8 cellular contexts compared by ENCODE assay signal in the genomic region with DNA sequence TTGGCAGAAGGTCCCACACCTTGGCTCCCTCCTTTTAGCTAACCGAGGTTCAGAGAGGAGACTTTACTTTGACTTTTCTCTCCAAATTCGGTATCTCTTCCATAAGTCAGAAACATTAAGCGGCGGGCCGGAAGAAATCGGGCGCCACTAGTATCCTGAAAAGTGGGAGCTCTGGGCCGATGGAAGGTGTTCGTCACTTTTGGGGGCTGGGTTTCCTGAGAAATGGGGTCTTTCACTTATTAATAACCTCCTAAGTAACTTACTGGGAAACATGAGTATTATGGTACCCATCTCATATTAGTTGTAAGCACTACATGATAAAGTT. TPM values are rescaled to one million over a fixed set of nuclear protein-coding genes. Genes with fewer than 3 reads are reported as not detected.
DNase-seq lines count a peak whose midpoint lies in the region; ATAC-seq, FAIRE-seq and TF ChIP-seq lines count a peak whose summit lies in the region.

No MANE protein-coding gene starts in this region.

- H2BK15ac ChIP-seq in IMR-90 (ENCODE audit: low read depth, low read length): no peak overlapping the region

- H3K9me1 ChIP-seq in IMR-90 (ENCODE audit: insufficient read depth, low read length): no peaks in the 10 kb centered on the region

- no peak for DNase-seq in AG10803 (ENCODE audit: low read depth)
- no peak for DNase-seq in IMR-90
- DNase-seq in choroid plexus epithelial cell (ENCODE audit: low read depth): no peak
- no peak for DNase-seq in naive thymus-derived CD8-positive, alpha-beta T cell
- DNase-seq in MV-4-11 (lab: John Stamatoyannopoulos, UW): no peak
- DNase-seq in 8988T: no peak
- DNase-seq in retina: no peak
- DNase-seq in GM12892 (ENCODE audit: insufficient read length): no peak

- no peaks in the 10 kb centered on the region for H3K36me3 ChIP-seq in IMR-90 (ENCODE audit: control insufficient read depth, insufficient read depth, low read length)

- H2AFZ ChIP-seq in IMR-90 (replicated peaks; ENCODE audit: low read length, poor library complexity): peak overlapping the region; percentile 93

- WGBS in IMR-90 (ENCODE audit: extremely low coverage in 2 of 2, insufficient read length in 1 of 2), 2 experiments: no CpG with 5 or more reads among the region's 9 CpGs

- peak overlapping the region; percentile 79 for H3K14ac ChIP-seq in IMR-90 (replicated peaks; ENCODE audit: low read depth, low read length)

- H3K27me3 ChIP-seq in IMR-90 (ENCODE audit: control insufficient read depth, insufficient read depth, low read length): no peaks in the 10 kb centered on the region

- H2BK20ac ChIP-seq in IMR-90 (ENCODE audit: low read depth, low read length): no peak overlapping the region

- no peaks in the 10 kb centered on the region for H3K9me3 ChIP-seq in IMR-90 (ENCODE audit: control insufficient read depth, insufficient read depth, low read length)

- peaks cover 14 to 27% of the 10 kb centered on the region in 2 experiments for H3K79me1 ChIP-seq in IMR-90 (ENCODE audit: low read depth in 1 of 2, low read length in 2 of 2)

- intact Hi-C loops in IMR-90 (cut with micrococcal nuclease): loop anchor here (5.0 to 10.0 kb wide), 2 partner anchors 215 to 642 kb away; no protein-coding TSS in a partner anchor

- peaks cover 13 to 43% (median 33%) of the 10 kb centered on the region in 4 donors for H3K4me1 Mint-ChIP-seq in naive thymus-derived CD8-positive, alpha-beta T cell

- H2BK5ac ChIP-seq in IMR-90 (ENCODE audit: low read depth, low read length, poor library complexity, severe bottlenecking): peak overlapping the region; percentile 83

- peak overlapping the region; percentile 92 for H4K5ac ChIP-seq in IMR-90 (ENCODE audit: low read depth, low read length)

- no peak overlapping the region for H4K91ac ChIP-seq in IMR-90 (ENCODE audit: insufficient read depth, low read depth, low read length)

- H2AK5ac ChIP-seq in IMR-90 (ENCODE audit: low read depth, low read length): peak overlapping the region; percentile 50; the same call in 1 of the 2 replicates

- H3K4me1 ChIP-seq in IMR-90 (ENCODE audit: control insufficient read depth, insufficient read depth, low read length): no peaks in the 10 kb centered on the region

- H3K27me3 Mint-ChIP-seq in naive thymus-derived CD8-positive, alpha-beta T cell: peaks cover 0 to 13% (median 3%) of the 10 kb centered on the region in 5 donors

- H3K4me3 Mint-ChIP-seq in naive thymus-derived CD8-positive, alpha-beta T cell: peak overlapping the region; percentile 95 to 99 (median 98)

- peak overlapping the region; percentile 74 for H3K23ac ChIP-seq in IMR-90 (ENCODE audit: low read depth, low read length)

- H3K27ac ChIP-seq in IMR-90 (ENCODE audit: insufficient read depth, low read length): peak overlapping the region; percentile 91

- peak overlapping the region; percentile 78 to 92 for H4K8ac ChIP-seq in IMR-90 (ENCODE audit: low read depth in 2 of 2, low read length in 2 of 2)

- TF ChIP-seq RAD21 in IMR-90 (IDR thresholded peaks at IDR 0.05; ENCODE audit: low read length): no peak

- CTCF ChIA-PET in IMR-90 (lab: Yijun Ruan, JAX): interaction anchor here (0.6 to 1.5 kb wide), 3 partner anchors 10 to 23 kb away, joined by 3 to 5 read pairs (median 3); no protein-coding TSS in a partner anchor

- peak overlapping the region; percentile 2 for H2AK9ac ChIP-seq in IMR-90 (replicated peaks; ENCODE audit: low read depth, low read length, poor library complexity)

- no peak for ATAC-seq in IMR-90 (ENCODE audit: low read depth)
- ATAC-seq in naive thymus-derived CD8-positive, alpha-beta T cell: no peak

- H4K20me1 ChIP-seq in IMR-90 (ENCODE audit: insufficient read depth, low read length): no peaks in the 10 kb centered on the region

- H3K18ac ChIP-seq in IMR-90 (ENCODE audit: low read depth, low read length): peak overlapping the region; percentile 86

- POLR2A ChIA-PET in IMR-90 (lab: Charles Lee; ENCODE audit: unreplicated experiment): no interaction called here
- POLR2A ChIA-PET in naive thymus-derived CD8-positive, alpha-beta T cell (lab: Charles Lee): interaction anchor here (0.9 to 3.8 kb wide), 5 partner anchors 12 to 187 kb away, joined by 3 to 28 read pairs (median 4); a partner anchor contains a TSS

- peaks cover 0 to 13% (median 4%) of the 10 kb centered on the region in 3 donors for H3K36me3 Mint-ChIP-seq in naive thymus-derived CD8-positive, alpha-beta T cell

- BruUV-seq in IMR-90 (replicated peaks; lab: Mats Ljungman, UMichigan): no TSS peak

- dilution Hi-C loops in IMR-90 (cut with HindIII; ENCODE audit: low sequenced_read_pairs, unreplicated experiment): no loop called here

- no peaks in the 10 kb centered on the region for H3K9me3 Mint-ChIP-seq in naive thymus-derived CD8-positive, alpha-beta T cell

- FAIRE-seq in GM12892 (lab: Jason Lieb, UNC): no peak

- in situ Hi-C loops in IMR-90 (cut with MboI; ENCODE audit: low sequenced_read_pairs): no loop called here

- peak overlapping the region; percentile 96 to 100 (median 99) for H3K27ac Mint-ChIP-seq in naive thymus-derived CD8-positive, alpha-beta T cell

- peak overlapping the region; percentile 28; the same call in 1 of the 2 replicates for H2BK120ac ChIP-seq in IMR-90 (ENCODE audit: low read depth, low read length)

- H3K4me2 ChIP-seq in IMR-90 (ENCODE audit: low read depth, low read length): peak overlapping the region; percentile 95

- H3K9ac ChIP-seq in IMR-90 (ENCODE audit: low read depth, low read length): peak overlapping the region; percentile 95

- TF ChIP-seq CTCF in AG10803 (conservative IDR thresholded peaks at IDR 0.05; ENCODE audit: low read length) (no peak), IMR-90 (conservative IDR thresholded peaks at IDR 0.05; ENCODE audit: low read depth, low read length) (no peak), choroid plexus epithelial cell (conservative IDR thresholded peaks at IDR 0.05; ENCODE audit: low read depth, low read length) (no peak)

- peak overlapping the region; percentile 88 for H3K4me3 ChIP-seq in AG10803 (ENCODE audit: low read length)
- peak overlapping the region; percentile 99 for H3K4me3 ChIP-seq in IMR-90 (ENCODE audit: insufficient read depth, low read depth, low read length)
- peak overlapping the region; percentile 92 for H3K4me3 ChIP-seq in choroid plexus epithelial cell (ENCODE audit: low read depth, low read length)

- peak overlapping the region; percentile 79 for H3K4ac ChIP-seq in IMR-90 (ENCODE audit: low read depth, low read length)

- peak overlapping the region; percentile 43; the same call in 1 of the 2 replicates for H3K56ac ChIP-seq in IMR-90 (ENCODE audit: extremely low read depth, insufficient read depth, low read length)

- TF ChIP-seq POLR2A in IMR-90 (IDR thresholded peaks at IDR 0.05; ENCODE audit: low read depth, low read length) (no peak), GM12892 (IDR thresholded peaks at IDR 0.05; ENCODE audit: low read depth, low read length) (no peak)

TF ChIP-seq in IMR-90, 13 proteins besides CTCF, POLR2A, EP300 and RAD21:
- no peak for TF ChIP-seq MXI1 (IDR thresholded peaks at IDR 0.05; ENCODE audit: borderline replicate concordance, low read depth, low read length)
- TF ChIP-seq RCOR1 (IDR thresholded peaks at IDR 0.05; ENCODE audit: insufficient replicate concordance, low read length): no peak
- TF ChIP-seq SMC3 (IDR thresholded peaks at IDR 0.05; ENCODE audit: low read depth, low read length): no peak
- TF ChIP-seq RFX5 (IDR thresholded peaks at IDR 0.05; ENCODE audit: low read depth, low read length): no peak
- no peak for TF ChIP-seq MAZ (IDR thresholded peaks at IDR 0.05; ENCODE audit: borderline replicate concordance, low read depth, low read length)
- TF ChIP-seq MAFK (IDR thresholded peaks at IDR 0.05; ENCODE audit: low read depth, low read length): no peak
TF ChIP-seq in IMR-90: peak in this region for 0.

RNA-seq across cellular contexts. Expression of a gene that starts 0.7 kb away (rescaled TPM):
- total RNA-seq in IMR-90 (2012; rRNA removed): 11.7 and 17.2 TPM in 2 replicates
- 4.7 and 6.2 TPM in 2 replicates for polyA plus RNA-seq in IMR-90 (2012; rRNA removed)
- 0.99 and 1.3 TPM in 2 replicates for polyA plus RNA-seq in IMR-90 (2012; cell fraction: cytosol; rRNA removed)
- 1.7 and 14.5 TPM in 2 replicates for polyA plus RNA-seq in IMR-90 (2012; cell fraction: nucleus; rRNA removed; ENCODE audit: low replicate concordance)
- 10 to 100 TPM; 49.8 to 50.3 TPM for total RNA-seq in naive thymus-derived CD8-positive, alpha-beta T cell
- polyA plus RNA-seq in naive thymus-derived CD8-positive, alpha-beta T cell: 10 to 100 TPM; 28.4 to 33.9 (median 33.2) TPM
- polyA plus RNA-seq in GM12892 (2012; ENCODE audit: missing spikeins): 16.2 TPM
